In genomic region chr2:231067531-231067930, GRCh38 we compare ENCODE assay signal across 2 cellular contexts. TPM values are rescaled to one million over a fixed set of nuclear protein-coding genes. Genes with fewer than 3 reads are reported as not detected.
"Had no signal": no experiment of that assay in that cellular context is flagged by ENCODE, and none has a peak within 500 bp of the region (broad histone marks: within the 10 kb centered on the region; RNA-seq: fewer than 3 reads in every experiment).

No MANE protein-coding gene starts in this region.

RNA-seq across cellular contexts. Expression of gene HTR2B, which starts 57.3 kb away (rescaled TPM):
- total RNA-seq: activated naive CD8-positive, alpha-beta T cell treated with anti-CD3 and anti-CD28 coated beads, Interleukin-2, amount 10 ng/mL, durations not matched to agents 7 days and 5 days; body of pancreas had no signal
